In genomic region chr6:157715766-157716171, GRCh38 we compare ENCODE assay signal across 9 cellular contexts.
DNase-seq lines count a peak whose midpoint lies in the region; ATAC-seq and TF ChIP-seq lines count a peak whose summit lies in the region.
"Had no signal": no experiment of that assay in that cellular context is flagged by ENCODE, and none has a peak within 500 bp of the region (broad histone marks: within the 10 kb centered on the region; RNA-seq: fewer than 3 reads in every experiment).

No MANE protein-coding gene starts in this region.

- CTCF ChIA-PET in A673 (lab: Charles Lee), result no interaction called here

- H2AFZ ChIP-seq in mesenchymal stem cell (ENCODE audit: low read depth, low read length), result no peak overlapping the region

- no peak overlapping the region for H2BK5ac ChIP-seq in mesenchymal stem cell (ENCODE audit: low read depth, low read length, poor library complexity, severe bottlenecking)

- peaks cover 0 to 10% of the 10 kb centered on the region in 2 experiments for H3K27me3 ChIP-seq in mesenchymal stem cell (ENCODE audit: control insufficient read depth in 1 of 2, insufficient read depth in 1 of 2, low read length in 2 of 2)
- H3K27me3 ChIP-seq in tibial artery, result peaks cover 0 to 3% of the 10 kb centered on the region in 2 donors
- H3K27me3 ChIP-seq in A673 (replicated peaks; ENCODE audit: insufficient read depth, low read depth, low read length, poor library complexity), result no peaks in the 10 kb centered on the region

- no peak overlapping the region for H3K23ac ChIP-seq in mesenchymal stem cell (ENCODE audit: low read length in 2 of 2)

- no peak overlapping the region for H3K4me2 ChIP-seq in mesenchymal stem cell (ENCODE audit: low read length, poor library complexity, severe bottlenecking)

- no peaks in the 10 kb centered on the region for H3K79me1 ChIP-seq in mesenchymal stem cell (replicated peaks; ENCODE audit: low read length, poor library complexity, severe bottlenecking)

- no peak for ATAC-seq in GM21528 (IDR thresholded peaks at IDR 0.05; ENCODE audit: low FRiP score, unreplicated experiment)
- ATAC-seq: activated T-helper 17 cell treated with anti-CD3 and anti-CD28 coated beads, Interleukin-2, amount 50 U/mL, for 72 hours had no signal

- no peak overlapping the region for H3K27ac ChIP-seq in mesenchymal stem cell (ENCODE audit: low read length, poor library complexity, severe bottlenecking)
- peak overlapping the region; percentile 15 to 62 for H3K27ac ChIP-seq in tibial artery
- H3K27ac ChIP-seq in A673 (ENCODE audit: low read depth, low read length, poor library complexity, severe bottlenecking), result no peak overlapping the region

- no peak overlapping the region for H2BK12ac ChIP-seq in mesenchymal stem cell (ENCODE audit: low read length in 2 of 2)

- H3K36me3 ChIP-seq in mesenchymal stem cell (ENCODE audit: control insufficient read depth in 1 of 2, insufficient read depth in 2 of 2, low read depth in 1 of 2, low read length in 2 of 2), result no peaks in the 10 kb centered on the region
- no peaks in the 10 kb centered on the region for H3K36me3 ChIP-seq in tibial artery
- H3K36me3 ChIP-seq in A673 (ENCODE audit: insufficient read depth, low read length, poor library complexity, severe bottlenecking), result no peaks in the 10 kb centered on the region

- H3K4me3 ChIP-seq in mesenchymal stem cell (ENCODE audit: insufficient read depth in 1 of 2, low read depth in 1 of 2, low read length in 2 of 2) (peak overlapping the region in 1 of 2 experiments; percentile 83), tibial artery (no peak overlapping the region), A673 (ENCODE audit: low read depth, low read length, poor library complexity, severe bottlenecking) (no peak overlapping the region)

- H3K4me1 ChIP-seq in mesenchymal stem cell (ENCODE audit: control insufficient read depth, insufficient read depth, low read depth, low read length) (peaks cover 5% of the 10 kb centered on the region), tibial artery (peaks cover 0 to 16% (median 4%) of the 10 kb centered on the region in 4 donors), A673 (ENCODE audit: insufficient read depth, low read length, poor library complexity, severe bottlenecking) (peaks cover 10% of the 10 kb centered on the region)

- H3K18ac ChIP-seq in mesenchymal stem cell (ENCODE audit: low read depth in 1 of 2, low read length in 2 of 2), result no peak overlapping the region

- no peak overlapping the region for H4K91ac ChIP-seq in mesenchymal stem cell (ENCODE audit: low read length)

- peak overlapping the region; percentile 93 for H3K9ac ChIP-seq in mesenchymal stem cell (ENCODE audit: low read length)

- H3K14ac ChIP-seq in mesenchymal stem cell (ENCODE audit: low read length in 2 of 2), result no peak overlapping the region

- no peak for TF ChIP-seq CTCF in tibial artery (IDR thresholded peaks at IDR 0.05)
- TF ChIP-seq CTCF in A673 (conservative IDR thresholded peaks at IDR 0.05; ENCODE audit: low read depth, low read length), result no peak

- no peaks in the 10 kb centered on the region for H3K9me3 ChIP-seq in mesenchymal stem cell (ENCODE audit: control insufficient read depth, low read length)
- H3K9me3 ChIP-seq in tibial artery, result no peaks in the 10 kb centered on the region
- no peaks in the 10 kb centered on the region for H3K9me3 ChIP-seq in A673 (ENCODE audit: low read depth, low read length, poor library complexity, severe bottlenecking)

- no TSS peak for BruUV-seq in A673 (replicated peaks; lab: Mats Ljungman, UMichigan)

- POLR2A ChIA-PET in A673 (lab: Charles Lee; ENCODE audit: low non-redundant PET), result no interaction called here

- no peak overlapping the region for H2BK15ac ChIP-seq in mesenchymal stem cell (ENCODE audit: low read depth, poor library complexity, severe bottlenecking)

- H4K8ac ChIP-seq in mesenchymal stem cell (ENCODE audit: low read length), result no peak overlapping the region

- intact Hi-C loops in tibial artery (cut with DNase I; ENCODE audit: low total_unique reads), result no loop called here
- intact Hi-C loops in A673 (cut with micrococcal nuclease; ENCODE audit: unreplicated experiment), result no loop called here

- H2AK5ac ChIP-seq in mesenchymal stem cell (ENCODE audit: low read length, severe bottlenecking), result no peak overlapping the region

- 76% methylated on average over 6 of the region's 6 CpGs for WGBS in mesenchymal stem cell

- peak; percentile 34 for DNase-seq in HuH-7.5 (ENCODE audit: low spot score)
- peak; percentile 63 for DNase-seq in epidermal melanocyte (ENCODE audit: insufficient read length, low spot score)
- peak; percentile 85 for DNase-seq in mesenchymal stem cell
- DNase-seq in tibial artery, result peak; percentile 85 to 90
- DNase-seq in stimulated activated CD4-positive, alpha-beta T cell treated with anti-CD3 and anti-CD28 coated beads, Interleukin-1b, Interleukin-23, amount 100 ng/mL, for 48 hours, result no peak
- DNase-seq in A673 (ENCODE audit: low spot score), result no peak
- DNase-seq in NCI-H510A (lab: John Stamatoyannopoulos, UW), result no peak

- H3K4ac ChIP-seq in mesenchymal stem cell (ENCODE audit: low read depth in 1 of 2, low read length in 2 of 2), result peak overlapping the region in 1 of 2 experiments; percentile 29

- no peak overlapping the region for H2BK120ac ChIP-seq in mesenchymal stem cell (ENCODE audit: low read depth, low read length)

Comparison
In these comparisons a context has a peak if more than half of its experiments do, and no peak if none do; other contexts are left out.
1. DNase-seq: peak in HuH-7.5 (single experiment), epidermal melanocyte (single experiment), mesenchymal stem cell (single experiment) and tibial artery (2 of 2); none in stimulated activated CD4-positive, alpha-beta T cell treated with anti-CD3 and anti-CD28 coated beads, Interleukin-1b, Interleukin-23, amount 100 ng/mL, for 48 hours (single experiment), A673 (single experiment) and NCI-H510A (single experiment).
2. H3K27ac ChIP-seq: peak in tibial artery (2 of 2); none in mesenchymal stem cell (single experiment) and A673 (single experiment).